ENCODE assay signal across 28 cellular contexts in genomic region chr5:59842999-59843398, GRCh38. TPM values are rescaled to one million over a fixed set of nuclear protein-coding genes. Genes with fewer than 3 reads are reported as not detected.
A peak's percentile ranks its signal among the peaks of the same experiment; 100 is the strongest.
DNase-seq lines count a peak whose midpoint lies in the region; ATAC-seq, FAIRE-seq and TF ChIP-seq lines count a peak whose summit lies in the region.
"Had no signal": no experiment of that assay in that cellular context is flagged by ENCODE, and none has a peak within 500 bp of the region (broad histone marks: within the 10 kb centered on the region; RNA-seq: fewer than 3 reads in every experiment).

No MANE protein-coding gene starts in this region.

- no peak for FAIRE-seq in pancreas (lab: Jason Lieb, UNC)

- DNase-seq in HCEC 1CT (peak; percentile 75), amniotic epithelial cell (ENCODE audit: low read depth) (peak; percentile 55), fibroblast of peridontal ligament (ENCODE audit: extremely low read depth) (peak; percentile 32), pulmonary artery endothelial cell (ENCODE audit: low read depth, low spot score) (peak; percentile 10), type B pancreatic cell (ENCODE audit: extremely low spot score, unreplicated experiment) (no peak), pancreas (no peak), sigmoid colon (no peak)
- DNase-seq: activated CD4-positive, alpha-beta T cell treated with anti-CD3 and anti-CD28 coated beads for 36 hours; activated CD8-positive, alpha-beta memory T cell treated with anti-CD3 and anti-CD28 coated beads for 24 hours; activated effector memory CD4-positive, alpha-beta T cell treated with Interleukin-2 at 50 U/mL for 16 hours; activated T-cell treated with anti-CD3 and anti-CD28 coated beads, Interleukin-2, amount 50 U/mL, for 1 hour; anterior cingulate cortex; Caco-2; colonic mucosa; effector memory CD4-positive, alpha-beta T cell; KBM-7; left lung; mesendoderm; Peyer's patch; retina; SHP77 treated with DMSO at 0.1 percent for 48 hours; stimulated activated naive CD8-positive, alpha-beta T cell treated with anti-CD3 and anti-CD28 coated beads, Interleukin-15, Interleukin-2, amounts not matched to agents 100 U/mL and 50 U/mL, for 24 hours; T-helper 9 cell had no signal

- no peak overlapping the region for H3K4me3 Mint-ChIP-seq in type B pancreatic cell
- H3K4me3 Mint-ChIP-seq: activated CD4-positive, alpha-beta T cell treated with anti-CD3 and anti-CD28 coated beads for 36 hours had no signal

- H3K4me3 ChIP-seq in pancreas (no peak overlapping the region), sigmoid colon (no peak overlapping the region)
- H3K4me3 ChIP-seq: cardiac muscle cell, colonic mucosa, left lung, Peyer's patch, smooth muscle cell had no signal

- H3K36me3 Mint-ChIP-seq in type B pancreatic cell: no peaks in the 10 kb centered on the region
- H3K36me3 Mint-ChIP-seq: activated naive CD4-positive, alpha-beta T cell treated with anti-CD3 and anti-CD28 coated beads, Interleukin-2, amount 50 U/mL, for 72 hours had no signal

- peaks cover 0 to 4% (median 0%) of the 10 kb centered on the region in 4 donors for H3K27me3 ChIP-seq in pancreas
- no peaks in the 10 kb centered on the region for H3K27me3 ChIP-seq in sigmoid colon
- H3K27me3 ChIP-seq: cardiac muscle cell, colonic mucosa, left lung, Peyer's patch had no signal

- no peaks in the 10 kb centered on the region for H3K27me3 Mint-ChIP-seq in type B pancreatic cell

- no peak for TF ChIP-seq CTCF in type B pancreatic cell (conservative IDR thresholded peaks at IDR 0.05)
- TF ChIP-seq CTCF in pancreas (IDR thresholded peaks at IDR 0.05): no peak
- no peak for TF ChIP-seq CTCF in sigmoid colon (IDR thresholded peaks at IDR 0.05)

- intact Hi-C loops in pancreas (cut with DNase I) (no loop called here), sigmoid colon (cut with DNase I) (no loop called here)

- no peaks in the 10 kb centered on the region for H3K4me1 ChIP-seq in pancreas
- no peaks in the 10 kb centered on the region for H3K4me1 ChIP-seq in sigmoid colon
- H3K4me1 ChIP-seq: colonic mucosa, left lung, Peyer's patch had no signal

- TF ChIP-seq POLR2A in sigmoid colon (IDR thresholded peaks at IDR 0.05): no peak

- no peaks in the 10 kb centered on the region for H3K9me3 ChIP-seq in pancreas
- no peaks in the 10 kb centered on the region for H3K9me3 ChIP-seq in sigmoid colon
- H3K9me3 ChIP-seq: Caco-2, colonic mucosa, left lung, Peyer's patch had no signal

- WGBS in pancreas, 2 donors: 38 to 45% methylated on average over 1 of the region's 1 CpG
- WGBS in sigmoid colon, 2 donors: 13 to 33% methylated on average over 1 of the region's 1 CpG

- H3K27ac ChIP-seq in pancreas: no peak overlapping the region
- H3K27ac ChIP-seq in sigmoid colon: no peak overlapping the region
- H3K27ac ChIP-seq: C4-2B, cardiac muscle cell, colonic mucosa, left lung, Peyer's patch had no signal

- H3K9me3 Mint-ChIP-seq in type B pancreatic cell: no peaks in the 10 kb centered on the region
- H3K9me3 Mint-ChIP-seq: activated naive CD4-positive, alpha-beta T cell treated with anti-CD3 and anti-CD28 coated beads, Interleukin-2, amount 50 U/mL, for 72 hours had no signal

- H3K4me1 Mint-ChIP-seq in type B pancreatic cell (ENCODE audit: unreplicated experiment): peaks cover 6% of the 10 kb centered on the region
- H3K4me1 Mint-ChIP-seq: activated CD4-positive, alpha-beta T cell treated with anti-CD3 and anti-CD28 coated beads for 36 hours had no signal

- no peak for TF ChIP-seq EP300 in sigmoid colon (IDR thresholded peaks at IDR 0.05)

- ATAC-seq in pancreas (no peak), GM21390 (IDR thresholded peaks at IDR 0.05; ENCODE audit: unreplicated experiment) (no peak)
- ATAC-seq: activated CD4-positive, alpha-beta T cell treated with anti-CD3 and anti-CD28 coated beads for 36 hours; activated naive CD4-positive, alpha-beta T cell treated with anti-CD3 and anti-CD28 coated beads, Interleukin-2, amount 50 U/mL, for 72 hours; left lung; stimulated activated naive CD8-positive, alpha-beta T cell treated with anti-CD3 and anti-CD28 coated beads, Interleukin-15, Interleukin-2, amounts not matched to agents 100 U/mL and 50 U/mL, for 24 hours had no signal

- H3K36me3 ChIP-seq in pancreas (no peaks in the 10 kb centered on the region), sigmoid colon (no peaks in the 10 kb centered on the region)
- H3K36me3 ChIP-seq: cardiac muscle cell, colonic mucosa, left lung, Peyer's patch had no signal

- H3K27ac Mint-ChIP-seq in type B pancreatic cell: no peak overlapping the region
- H3K27ac Mint-ChIP-seq: activated CD4-positive, alpha-beta T cell treated with anti-CD3 and anti-CD28 coated beads for 36 hours; activated naive CD4-positive, alpha-beta T cell treated with anti-CD3 and anti-CD28 coated beads, Interleukin-2, amount 50 U/mL, for 72 hours had no signal

RNA-seq across cellular contexts. Expression of gene PDE4D, which starts 50.5 kb away (rescaled TPM):
- total RNA-seq in pulmonary artery endothelial cell: 17.7 and 22.4 TPM in 2 replicates
- 37.4 and 50.0 TPM in 2 replicates for total RNA-seq in type B pancreatic cell (ENCODE audit: low replicate concordance)
- 1 to 10 TPM; 2.8 to 7.1 (median 3.4) TPM for total RNA-seq in pancreas
- polyA plus RNA-seq in pancreas: 1 to 10 TPM; 1.5 to 2.2 TPM
- 100 to 1,000 TPM; 169 to 289 (median 216) TPM for total RNA-seq in sigmoid colon
- 10 to 100 TPM in 1 of 3 donors, 1 to 10 TPM in 2; 6.0 to 10.1 (median 8.6) TPM for polyA plus RNA-seq in sigmoid colon

Comparison
In these comparisons a context has a peak if more than half of its experiments do, and no peak if none do; other contexts are left out.
1. DNase-seq: peak in HCEC 1CT (single experiment), amniotic epithelial cell (single experiment), fibroblast of peridontal ligament (single experiment) and pulmonary artery endothelial cell (single experiment); none in type B pancreatic cell (single experiment), pancreas (0 of 6) and sigmoid colon (single experiment).